In the genomic region with DNA sequence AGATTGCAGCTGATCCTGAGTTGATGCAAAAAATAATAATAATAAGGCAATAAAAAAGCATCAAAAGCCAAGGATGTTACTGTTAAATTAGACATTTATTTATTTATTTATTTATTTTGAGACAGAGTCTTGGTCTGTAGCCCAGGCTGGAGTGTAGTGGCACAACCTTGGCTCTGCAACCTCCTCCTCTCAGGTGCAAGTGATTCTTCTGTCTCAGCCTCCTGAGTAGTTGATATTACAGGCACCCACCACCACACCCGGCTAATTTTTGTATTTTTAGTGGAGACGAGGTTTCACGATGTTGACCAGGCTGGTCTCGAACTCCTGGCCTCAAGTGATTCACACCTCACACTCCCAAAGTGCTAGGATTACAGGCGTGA, we compare ENCODE assay signal across 19 cellular contexts.
"Had no signal": no experiment of that assay in that cellular context is flagged by ENCODE, and none has a peak within 500 bp of the region (broad histone marks: within the 10 kb centered on the region; RNA-seq: fewer than 3 reads in every experiment).

No MANE protein-coding gene starts in this region.

- H3K9me3 Mint-ChIP-seq: activated CD4-positive, alpha-beta memory T cell treated with anti-CD3 and anti-CD28 coated beads for 36 hours; activated naive CD8-positive, alpha-beta T cell treated with anti-CD3 and anti-CD28 coated beads for 36 hours; brain; stimulated activated effector memory CD8-positive, alpha-beta T cell treated with anti-CD3 and anti-CD28 coated beads, Interleukin-12 subunit alpha, Interleukin-12 subunit beta, amount 100 ng/mL, for 72 hours had no signal

- DNase-seq: activated CD4-positive, alpha-beta memory T cell treated with anti-CD3 and anti-CD28 coated beads for 36 hours; activated CD4-positive, alpha-beta T cell treated with anti-CD3 and anti-CD28 coated beads for 36 hours; activated naive CD8-positive, alpha-beta T cell treated with anti-CD3 and anti-CD28 coated beads for 36 hours; amygdala; cortex of kidney; effector CD4-positive, alpha-beta T cell; occipital lobe; stimulated activated CD4-positive, alpha-beta T cell treated with anti-CD3 and anti-CD28 coated beads, Interleukin-4, amount 100 ng/mL, for 24 hours; stomach; T-helper 17 cell; WERI-Rb-1 had no signal

- H3K27ac ChIP-seq: gastroesophageal sphincter, hepatocyte, stomach, WERI-Rb-1 had no signal

- H3K4me3 Mint-ChIP-seq: activated CD4-positive, alpha-beta memory T cell treated with anti-CD3 and anti-CD28 coated beads for 36 hours; activated CD4-positive, alpha-beta T cell treated with anti-CD3 and anti-CD28 coated beads for 36 hours; activated naive CD8-positive, alpha-beta T cell treated with anti-CD3 and anti-CD28 coated beads for 36 hours; brain; stimulated activated effector memory CD8-positive, alpha-beta T cell treated with anti-CD3 and anti-CD28 coated beads, Interleukin-12 subunit alpha, Interleukin-12 subunit beta, amount 100 ng/mL, for 72 hours; T-helper 17 cell; type B pancreatic cell had no signal

- H3K36me3 ChIP-seq: gastroesophageal sphincter, prostate gland, right lobe of liver, stomach, WERI-Rb-1 had no signal

- H3K79me2 ChIP-seq: hepatocyte had no signal

- H3K27me3 ChIP-seq: gastroesophageal sphincter, hepatocyte, right lobe of liver, stomach had no signal

- H3K4me3 ChIP-seq: gastroesophageal sphincter, hepatocyte, prostate gland, right lobe of liver, smooth muscle cell, stomach had no signal

- H3K4me2 ChIP-seq: hepatocyte had no signal

- H3K4me1 ChIP-seq: gastroesophageal sphincter, prostate gland had no signal

- H3K27ac Mint-ChIP-seq: activated CD4-positive, alpha-beta memory T cell treated with anti-CD3 and anti-CD28 coated beads for 36 hours; activated CD4-positive, alpha-beta T cell treated with anti-CD3 and anti-CD28 coated beads for 36 hours; activated naive CD8-positive, alpha-beta T cell treated with anti-CD3 and anti-CD28 coated beads for 36 hours; brain; stimulated activated effector memory CD8-positive, alpha-beta T cell treated with anti-CD3 and anti-CD28 coated beads, Interleukin-12 subunit alpha, Interleukin-12 subunit beta, amount 100 ng/mL, for 72 hours; T-helper 17 cell; type B pancreatic cell had no signal

- H2AFZ ChIP-seq: hepatocyte had no signal

- H3K27me3 Mint-ChIP-seq: activated CD4-positive, alpha-beta memory T cell treated with anti-CD3 and anti-CD28 coated beads for 36 hours; activated CD4-positive, alpha-beta T cell treated with anti-CD3 and anti-CD28 coated beads for 36 hours; activated naive CD8-positive, alpha-beta T cell treated with anti-CD3 and anti-CD28 coated beads for 36 hours; brain had no signal

- H3K4me1 Mint-ChIP-seq: activated CD4-positive, alpha-beta T cell treated with anti-CD3 and anti-CD28 coated beads for 36 hours; activated naive CD8-positive, alpha-beta T cell treated with anti-CD3 and anti-CD28 coated beads for 36 hours; stimulated activated effector memory CD8-positive, alpha-beta T cell treated with anti-CD3 and anti-CD28 coated beads, Interleukin-12 subunit alpha, Interleukin-12 subunit beta, amount 100 ng/mL, for 72 hours; T-helper 17 cell had no signal

- H3K9me3 ChIP-seq: gastroesophageal sphincter, prostate gland, right lobe of liver, stomach had no signal

- H3K36me3 Mint-ChIP-seq: activated CD4-positive, alpha-beta memory T cell treated with anti-CD3 and anti-CD28 coated beads for 36 hours; activated naive CD8-positive, alpha-beta T cell treated with anti-CD3 and anti-CD28 coated beads for 36 hours; brain; stimulated activated effector memory CD8-positive, alpha-beta T cell treated with anti-CD3 and anti-CD28 coated beads, Interleukin-12 subunit alpha, Interleukin-12 subunit beta, amount 100 ng/mL, for 72 hours; type B pancreatic cell had no signal

- ATAC-seq: activated CD4-positive, alpha-beta T cell treated with anti-CD3 and anti-CD28 coated beads for 36 hours; gastroesophageal sphincter; stimulated activated effector memory CD8-positive, alpha-beta T cell treated with anti-CD3 and anti-CD28 coated beads, Interleukin-12 subunit alpha, Interleukin-12 subunit beta, amount 100 ng/mL, for 72 hours; T-helper 17 cell had no signal
